29 cellular contexts compared by ENCODE assay signal in genomic region chr15:41651373-41651772, GRCh38.
"Had no signal": no experiment of that assay in that cellular context is flagged by ENCODE, and none has a peak within 500 bp of the region (broad histone marks: within the 10 kb centered on the region; RNA-seq: fewer than 3 reads in every experiment).

No MANE protein-coding gene starts in this region.

- H3K9me3 Mint-ChIP-seq: stimulated activated naive CD8-positive, alpha-beta T cell treated with anti-CD3 and anti-CD28 coated beads, Interleukin-15, Interleukin-2, amounts not matched to agents 100 ng/mL and 50 ng/mL, for 24 hours had no signal

- H3K36me3 ChIP-seq: stomach, suprapubic skin, thoracic aorta, thyroid gland, tibial artery, tibial nerve, transverse colon, upper lobe of left lung, upper lobe of right lung, uterus, vagina had no signal

- H3K4me1 Mint-ChIP-seq: stimulated activated effector memory CD8-positive, alpha-beta T cell treated with anti-CD3 and anti-CD28 coated beads, Interleukin-12 subunit alpha, Interleukin-12 subunit beta, amount 100 ng/mL, for 72 hours; stimulated activated memory B cell treated with anti-CD40 and anti-IgM and Interleukin-4, amounts not matched to agents 10 μg/mL and 1 μg/mL and 100 μg/mL, for 72 hours; stimulated activated naive B cell treated with anti-CD40 and anti-IgM and Interleukin-4, amounts not matched to agents 10 μg/mL and 1 μg/mL and 100 μg/mL, for 72 hours had no signal

- H3K27ac Mint-ChIP-seq: stimulated activated effector memory CD8-positive, alpha-beta T cell treated with anti-CD3 and anti-CD28 coated beads, Interleukin-12 subunit alpha, Interleukin-12 subunit beta, amount 100 ng/mL, for 72 hours; stimulated activated memory B cell treated with anti-CD40 and anti-IgM and Interleukin-4, amounts not matched to agents 10 μg/mL and 1 μg/mL and 100 μg/mL, for 72 hours; stimulated activated naive B cell treated with anti-CD40 and anti-IgM and Interleukin-4, amounts not matched to agents 10 μg/mL and 1 μg/mL and 100 μg/mL, for 72 hours; stimulated activated naive CD8-positive, alpha-beta T cell treated with anti-CD3 and anti-CD28 coated beads, Interleukin-15, amount 100 ng/mL, for 72 hours; stimulated activated naive CD8-positive, alpha-beta T cell treated with anti-CD3 and anti-CD28 coated beads, Interleukin-15, Interleukin-2, amounts not matched to agents 100 ng/mL and 50 ng/mL, for 24 hours; type B pancreatic cell had no signal

- ATAC-seq: stimulated activated effector memory CD8-positive, alpha-beta T cell treated with anti-CD3 and anti-CD28 coated beads, Interleukin-12 subunit alpha, Interleukin-12 subunit beta, amount 100 ng/mL, for 72 hours; stimulated activated memory B cell treated with anti-CD40 and anti-IgM and Interleukin-4, amounts not matched to agents 10 μg/mL and 1 μg/mL and 100 μg/mL, for 72 hours; stimulated activated naive B cell treated with anti-CD40 and anti-IgM and Interleukin-4, amounts not matched to agents 10 μg/mL and 1 μg/mL and 100 μg/mL, for 72 hours; stimulated activated naive CD8-positive, alpha-beta T cell treated with anti-CD3 and anti-CD28 coated beads, Interleukin-15, amount 100 ng/mL, for 72 hours; stimulated activated naive CD8-positive, alpha-beta T cell treated with anti-CD3 and anti-CD28 coated beads, Interleukin-15, Interleukin-2, amounts not matched to agents 100 U/mL and 50 U/mL, for 24 hours; upper lobe of right lung had no signal

- H3K4me3 ChIP-seq: stomach, suprapubic skin, testis, thoracic aorta, thyroid gland, tibial artery, tibial nerve, transverse colon, upper lobe of left lung, upper lobe of right lung, uterus, vagina had no signal

- H3K36me3 Mint-ChIP-seq: stimulated activated effector memory CD8-positive, alpha-beta T cell treated with anti-CD3 and anti-CD28 coated beads, Interleukin-12 subunit alpha, Interleukin-12 subunit beta, amount 100 ng/mL, for 72 hours; stimulated activated memory B cell treated with anti-CD40 and anti-IgM and Interleukin-4, amounts not matched to agents 10 μg/mL and 1 μg/mL and 100 μg/mL, for 72 hours; type B pancreatic cell had no signal

- H3K27me3 ChIP-seq: stomach, suprapubic skin, testis, thyroid gland, tibial artery, tibial nerve, transverse colon, upper lobe of left lung, upper lobe of right lung, uterus, vagina had no signal

- H3K9me3 ChIP-seq: stomach, suprapubic skin, testis, thoracic aorta, thyroid gland, tibial artery, tibial nerve, transverse colon, upper lobe of right lung, uterus, vagina had no signal

- DNase-seq: stimulated activated CD4-positive, alpha-beta T cell treated with anti-CD3 and anti-CD28 coated beads, Interleukin-2, amount 100 ng/mL, for 48 hours; stimulated activated CD4-positive, alpha-beta T cell treated with anti-CD3 and anti-CD28 coated beads, Interleukin-4, amount 100 ng/mL, for 1 hour; stimulated activated CD4-positive, alpha-beta T cell treated with anti-CD3 and anti-CD28 coated beads, Interleukin-4, amount 100 ng/mL, for 24 hours; stimulated activated CD4-positive, alpha-beta T cell treated with anti-CD3 and anti-CD28 coated beads, Interleukin-4, amount 100 ng/mL, for 4 hours; stimulated activated CD8-positive, alpha-beta memory T cell treated with anti-CD3 and anti-CD28 coated beads, Interleukin-4, amount 100 ng/mL, for 48 hours; stimulated activated naive B cell treated with anti-CD40 and anti-IgM and Interleukin-4, amounts not matched to agents 10 μg/mL and 1 μg/mL and 100 μg/mL, for 72 hours; stimulated activated naive CD4-positive, alpha-beta T cell; stimulated activated naive CD4-positive, alpha-beta T cell treated with Interleukin-2 at 50 U/mL for 16 hours; stimulated activated naive CD8-positive, alpha-beta T cell treated with anti-CD3 and anti-CD28 coated beads, Interleukin-15, amount 100 ng/mL, for 72 hours; stimulated activated naive CD8-positive, alpha-beta T cell treated with anti-CD3 and anti-CD28 coated beads, Interleukin-15, Interleukin-2, amounts not matched to agents 100 U/mL and 50 U/mL, for 24 hours; stomach; substantia nigra; testis; thyroid gland; tibial artery; transverse colon; trophoblast cell; upper lobe of left lung; upper lobe of right lung; uterus had no signal

- FAIRE-seq: urothelium cell line had no signal

- H3K4me3 Mint-ChIP-seq: stimulated activated effector memory CD8-positive, alpha-beta T cell treated with anti-CD3 and anti-CD28 coated beads, Interleukin-12 subunit alpha, Interleukin-12 subunit beta, amount 100 ng/mL, for 72 hours; stimulated activated memory B cell treated with anti-CD40 and anti-IgM and Interleukin-4, amounts not matched to agents 10 μg/mL and 1 μg/mL and 100 μg/mL, for 72 hours; stimulated activated naive B cell treated with anti-CD40 and anti-IgM and Interleukin-4, amounts not matched to agents 10 μg/mL and 1 μg/mL and 100 μg/mL, for 72 hours; stimulated activated naive CD8-positive, alpha-beta T cell treated with anti-CD3 and anti-CD28 coated beads, Interleukin-15, amount 100 ng/mL, for 72 hours; stimulated activated naive CD8-positive, alpha-beta T cell treated with anti-CD3 and anti-CD28 coated beads, Interleukin-15, Interleukin-2, amounts not matched to agents 100 ng/mL and 50 ng/mL, for 24 hours; type B pancreatic cell had no signal

- H3K27ac ChIP-seq: stomach, suprapubic skin, testis, thoracic aorta, thyroid gland, tibial artery, tibial nerve, transverse colon, upper lobe of left lung, upper lobe of right lung, uterus, vagina had no signal

- H3K27me3 Mint-ChIP-seq: stimulated activated memory B cell treated with anti-CD40 and anti-IgM and Interleukin-4, amounts not matched to agents 10 μg/mL and 1 μg/mL and 100 μg/mL, for 72 hours; stimulated activated naive B cell treated with anti-CD40 and anti-IgM and Interleukin-4, amounts not matched to agents 10 μg/mL and 1 μg/mL and 100 μg/mL, for 72 hours; stimulated activated naive CD8-positive, alpha-beta T cell treated with anti-CD3 and anti-CD28 coated beads, Interleukin-15, amount 100 ng/mL, for 72 hours; stimulated activated naive CD8-positive, alpha-beta T cell treated with anti-CD3 and anti-CD28 coated beads, Interleukin-15, Interleukin-2, amounts not matched to agents 100 ng/mL and 50 ng/mL, for 24 hours; type B pancreatic cell had no signal

- H3K4me1 ChIP-seq: suprapubic skin, testis, thyroid gland, tibial artery, tibial nerve, upper lobe of right lung, uterus, vagina had no signal
